ENCODE assay signal across 14 cellular contexts in the genomic region with DNA sequence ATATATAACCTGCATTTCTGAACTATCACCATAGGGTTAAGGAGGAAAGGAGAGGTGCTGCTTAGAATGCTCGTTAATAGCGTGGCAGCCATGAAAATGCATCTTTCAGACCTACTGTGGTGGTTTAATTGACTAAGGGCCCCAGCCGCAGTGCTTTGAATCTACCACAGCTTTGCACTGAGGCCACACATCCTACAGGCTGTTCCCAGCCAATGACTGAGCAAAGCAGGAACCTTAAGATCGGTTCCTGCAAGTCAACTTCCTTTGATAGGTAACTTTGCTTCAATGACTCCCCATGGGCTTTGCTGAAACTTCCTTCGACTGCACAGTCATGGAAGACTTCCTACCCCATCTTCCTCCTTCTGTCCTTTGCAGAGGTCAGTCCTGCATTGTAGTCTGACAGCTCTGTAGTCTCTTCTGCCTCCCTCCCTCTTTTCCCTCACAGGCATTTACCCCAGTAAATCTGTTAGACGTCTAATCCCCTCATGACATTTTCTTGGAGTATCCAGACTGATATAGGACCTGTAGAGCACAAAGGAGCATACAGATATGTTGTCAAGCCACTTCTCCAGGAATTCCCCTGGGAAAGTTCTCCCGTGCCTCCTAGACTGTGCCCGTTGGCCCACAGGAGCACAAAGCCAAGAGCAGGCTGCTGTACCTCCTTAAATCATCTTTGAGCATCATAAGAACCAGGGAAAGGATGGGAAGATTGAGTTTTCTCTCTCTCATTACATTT. TPM values are rescaled to one million over a fixed set of nuclear protein-coding genes. Genes with fewer than 3 reads are reported as not detected.
DNase-seq lines count a peak whose midpoint lies in the region; ATAC-seq, FAIRE-seq and TF ChIP-seq lines count a peak whose summit lies in the region.
"Had no signal": no experiment of that assay in that cellular context is flagged by ENCODE, and none has a peak within 500 bp of the region (broad histone marks: within the 10 kb centered on the region; RNA-seq: fewer than 3 reads in every experiment).

No MANE protein-coding gene starts in this region.

- H3K4ac ChIP-seq in H1 (replicated peaks; ENCODE audit: insufficient read length, low read depth, low read length), result no peak overlapping the region

- no peak overlapping the region for H3K9ac ChIP-seq in BLaER1 treated with 17β-estradiol and CSF1 and Interleukin-3, amounts not matched to agents 10 nM and 100 nM
- no peak overlapping the region for H3K9ac ChIP-seq in H1 (replicated peaks in 1 of 4; ENCODE audit: extremely low read depth in 1 of 4, low read depth in 3 of 4, low read length in 3 of 4)

- ATAC-seq in activated B cell treated with CpG ODN at 0.5 μM for 24 hours (ENCODE audit: low read depth), result no peak
- no peak for ATAC-seq in HG02852 (IDR thresholded peaks at IDR 0.05; ENCODE audit: unreplicated experiment)
- ATAC-seq in GM18505 (IDR thresholded peaks at IDR 0.05; ENCODE audit: unreplicated experiment), result no peak
- ATAC-seq: mucosa of descending colon had no signal

- no peak overlapping the region for H2BK5ac ChIP-seq in H1 (ENCODE audit: low read depth, low read length)

- peak overlapping the region in 8 of 11 experiments; percentile 4 to 88 (median 65); a peak in 14 of 22 replicates for H3K4me2 ChIP-seq in BLaER1 treated with 17β-estradiol and CSF1 and Interleukin-3, amounts not matched to agents 10 nM and 100 nM
- no peak overlapping the region for H3K4me2 ChIP-seq in H1 (ENCODE audit: insufficient read depth in 1 of 2, low read depth in 2 of 2, low read length in 2 of 2)

- intact Hi-C loops in activated B cell treated with CpG ODN at 0.5 μM for 24 hours (cut with micrococcal nuclease), result loop anchor here (10.0 kb wide), 2 partner anchors 1039 to 1321 kb away; no protein-coding TSS in a partner anchor

- no peak overlapping the region for H4K8ac ChIP-seq in H1 (ENCODE audit: extremely low read depth, insufficient read depth, low read length)

- no peaks in the 10 kb centered on the region for H3K79me1 ChIP-seq in H1 (ENCODE audit: low read depth, low read length)

- H3K36me3 Mint-ChIP-seq in activated B cell treated with CpG ODN at 0.5 μM for 24 hours (ENCODE audit: low read depth), result peaks cover 10% of the 10 kb centered on the region

- no peak overlapping the region for H4K91ac ChIP-seq in H1 (replicated peaks; ENCODE audit: insufficient read length, low read length)

- 89% methylated on average over 8 of the region's 8 CpGs; no CpG with 5 or more reads in 1 of the 2 experiments for WGBS in H1 (ENCODE audit: extremely low coverage in 1 of 2, insufficient coverage in 1 of 2, insufficient read length in 1 of 2, insufficient replicate concordance in 2 of 2, low coverage in 1 of 2, low lambda C conversion rate in 2 of 2, missing lambda C conversion rate in 1 of 2), 2 experiments

- TF ChIP-seq RAD21 in H1 (IDR thresholded peaks at IDR 0.05 in 1 of 2, conservative IDR thresholded peaks at IDR 0.05 in 1 of 2; ENCODE audit: low read depth in 2 of 2, low read length in 2 of 2), result no peak

- H3K79me2 ChIP-seq in H1 (ENCODE audit: control insufficient read depth in 1 of 2, insufficient read depth in 2 of 2, low read length in 2 of 2), result no peaks in the 10 kb centered on the region

- H4K5ac ChIP-seq in H1 (ENCODE audit: insufficient read length, low read depth, low read length), result no peak overlapping the region

- no peaks in the 10 kb centered on the region for H3K27me3 ChIP-seq in BLaER1 treated with 17β-estradiol and CSF1 and Interleukin-3, amounts not matched to agents 10 nM and 100 nM
- no peaks in the 10 kb centered on the region for H3K27me3 ChIP-seq in H1 (replicated peaks in 1 of 4; ENCODE audit: control insufficient read depth in 3 of 4, extremely low read depth in 1 of 4, insufficient read depth in 3 of 4, low read length in 3 of 4)

- TF ChIP-seq POLR2A in GM12892 (IDR thresholded peaks at IDR 0.05; ENCODE audit: low read depth, low read length) (no peak), H1 (IDR thresholded peaks at IDR 0.05; ENCODE audit: control extremely low read depth in 1 of 2, low read depth in 2 of 2, low read length in 2 of 2) (no peak), GM18505 (IDR thresholded peaks at IDR 0.05; ENCODE audit: borderline replicate concordance, extremely low read depth, insufficient read depth, insufficient read length) (no peak)

- H3K9me3 Mint-ChIP-seq in activated B cell treated with CpG ODN at 0.5 μM for 24 hours, result no peaks in the 10 kb centered on the region

- POLR2A ChIA-PET in activated B cell treated with CpG ODN at 0.5 μM for 24 hours (lab: Charles Lee) (interaction anchor here (1.1 kb wide), 1 partner anchor 50 kb away, joined by 4 read pairs; no protein-coding TSS in a partner anchor), H1 (lab: Charles Lee; ENCODE audit: partially characterized antibody) (no interaction called here)

- H3K9me3 ChIP-seq in BLaER1 treated with 17β-estradiol and CSF1 and Interleukin-3, amounts not matched to agents 10 nM and 100 nM (replicated peaks in 1 of 11), result peaks cover 0 to 7% (median 0%) of the 10 kb centered on the region in 11 experiments; a peak in 1 of 22 replicates
- H3K9me3 ChIP-seq in H1 (ENCODE audit: insufficient read depth in 2 of 2, low read depth in 1 of 2, low read length in 1 of 2), result no peaks in the 10 kb centered on the region
- H3K9me3 ChIP-seq: mucosa of descending colon had no signal

- TF ChIP-seq CTCF in activated B cell treated with CpG ODN at 0.5 μM for 24 hours (IDR thresholded peaks at IDR 0.05) (no peak), H1 (IDR thresholded peaks at IDR 0.05; ENCODE audit: control extremely low read depth in 1 of 3, insufficient read depth in 1 of 3, low read depth in 1 of 3, low read length in 3 of 3) (no peak)

- H3K4me1 Mint-ChIP-seq in activated B cell treated with CpG ODN at 0.5 μM for 24 hours, result peaks cover 66% of the 10 kb centered on the region

- TF ChIP-seq EP300 in H1 (IDR thresholded peaks at IDR 0.05; ENCODE audit: borderline replicate concordance in 1 of 2, low read depth in 2 of 2, low read length in 2 of 2), result no peak

- CTCF ChIA-PET in activated B cell treated with CpG ODN at 0.5 μM for 24 hours (lab: Charles Lee), result no interaction called here
- CTCF ChIA-PET in H1 (lab: Charles Lee; ENCODE audit: partially characterized antibody), result interaction anchor here (0.9 kb wide), 1 partner anchor 19 kb away, joined by 3 read pairs; no protein-coding TSS in a partner anchor

- DNase-seq in GM12892 (ENCODE audit: insufficient read length) (no peak), activated B cell treated with CpG ODN at 0.5 μM for 24 hours (no peak), H1 (ENCODE audit: low read depth in 1 of 2, low spot score in 2 of 2) (no peak), occipital lobe (lab: John Stamatoyannopoulos, UW) (no peak), RCC 7860 (ENCODE audit: low spot score) (no peak)
- DNase-seq: amygdala, glutamatergic neuron, mucosa of descending colon, NCI-H1092 treated with DMSO at 0.1 percent for 48 hours had no signal

- H2BK15ac ChIP-seq in H1 (ENCODE audit: low read length), result peak overlapping the region; percentile 49

- H3K4me3 ChIP-seq in BLaER1 treated with 17β-estradiol and CSF1 and Interleukin-3, amounts not matched to agents 10 nM and 100 nM, result no peak overlapping the region
- H3K4me3 ChIP-seq in H1 (ENCODE audit: extremely low read depth in 1 of 4, insufficient read depth in 2 of 4, low read depth in 3 of 4, low read length in 4 of 4), result no peak overlapping the region
- H3K4me3 ChIP-seq: mucosa of descending colon had no signal

- no peak overlapping the region for H2BK20ac ChIP-seq in H1 (ENCODE audit: low read length)

- H2AK5ac ChIP-seq in H1 (ENCODE audit: low read depth, low read length), result no peak overlapping the region

- peaks cover 0 to 2% (median 0%) of the 10 kb centered on the region in 11 experiments; a peak in 2 of 22 replicates for H4K20me1 ChIP-seq in BLaER1 treated with 17β-estradiol and CSF1 and Interleukin-3, amounts not matched to agents 10 nM and 100 nM
- no peaks in the 10 kb centered on the region for H4K20me1 ChIP-seq in H1 (replicated peaks in 1 of 2; ENCODE audit: control insufficient read depth in 1 of 2, insufficient read depth in 2 of 2, low read length in 2 of 2)

- H3K27me3 Mint-ChIP-seq in activated B cell treated with CpG ODN at 0.5 μM for 24 hours, result no peaks in the 10 kb centered on the region

- peak overlapping the region in 1 of 11 experiments; percentile 12; a peak in 1 of 22 replicates for H3K27ac ChIP-seq in BLaER1 treated with 17β-estradiol and CSF1 and Interleukin-3, amounts not matched to agents 10 nM and 100 nM
- H3K27ac ChIP-seq in H1 (ENCODE audit: low read depth, low read length), result no peak overlapping the region

- no peak overlapping the region for H3K56ac ChIP-seq in H1 (replicated peaks; ENCODE audit: insufficient read length, low read depth, low read length)

- peak overlapping the region; percentile 36 for H3K27ac Mint-ChIP-seq in activated B cell treated with CpG ODN at 0.5 μM for 24 hours

- no peak overlapping the region for H2BK120ac ChIP-seq in H1 (replicated peaks; ENCODE audit: low read depth, low read length)

- H3K14ac ChIP-seq in H1 (ENCODE audit: insufficient read length), result no peak overlapping the region

- H3K18ac ChIP-seq in H1 (ENCODE audit: extremely low read depth, low read length), result no peak overlapping the region

- no peaks in the 10 kb centered on the region for H3K23me2 ChIP-seq in H1 (ENCODE audit: low read depth, low read length)

- no peak overlapping the region for H2BK12ac ChIP-seq in H1 (ENCODE audit: low read depth, low read length)

- H3K4me3 Mint-ChIP-seq in activated B cell treated with CpG ODN at 0.5 μM for 24 hours, result peak overlapping the region; percentile 33

- peaks cover 13 to 93% (median 60%) of the 10 kb centered on the region in 10 experiments; a peak in 19 of 20 replicates for H3K4me1 ChIP-seq in BLaER1 treated with 17β-estradiol and CSF1 and Interleukin-3, amounts not matched to agents 10 nM and 100 nM
- no peaks in the 10 kb centered on the region; a peak in 1 of 7 replicates for H3K4me1 ChIP-seq in H1 (replicated peaks in 1 of 4; ENCODE audit: control insufficient read depth in 3 of 4, insufficient read depth in 4 of 4, low read length in 3 of 4)

- FAIRE-seq in GM12892 (lab: Jason Lieb, UNC), result peak; percentile 91
- FAIRE-seq in H1 (lab: Jason Lieb, UNC), result no peak
- FAIRE-seq in RCC 7860 (lab: Jason Lieb, UNC), result no peak

- H3K36me3 ChIP-seq in BLaER1 treated with 17β-estradiol and CSF1 and Interleukin-3, amounts not matched to agents 10 nM and 100 nM, result no peaks in the 10 kb centered on the region
- H3K36me3 ChIP-seq in H1 (ENCODE audit: control insufficient read depth in 2 of 4, insufficient read depth in 4 of 4, low read length in 3 of 4), result no peaks in the 10 kb centered on the region

- no peak overlapping the region for H3K23ac ChIP-seq in H1 (ENCODE audit: insufficient read length)

- peak overlapping the region; percentile 80; the same call in 1 of the 2 replicates for H2AFZ ChIP-seq in H1 (ENCODE audit: low read length)

RNA-seq across cellular contexts. Expression of a gene that starts 2.6 kb away (rescaled TPM):
- polyA plus RNA-seq in GM12892 (2012; ENCODE audit: missing spikeins), result 266 TPM
- total RNA-seq in activated B cell treated with CpG ODN at 0.5 μM for 24 hours (181 and 189 TPM in 2 replicates), occipital lobe (0.94 TPM)
- total RNA-seq in H1 (2021; fragmentation: NEBNext Ultra II Directional; extraction: Animal tissue kit (Norgen Biotek cat#: 25700)), result not detected in 2 replicates
- polyA plus RNA-seq in H1 (2011; rRNA removed), result not detected in 2 replicates
- not detected for polyA plus RNA-seq in H1 (2011; cell fraction: cytosol; rRNA removed)
- not detected for polyA plus RNA-seq in H1 (2011; cell fraction: nucleus; rRNA removed)
- polyA plus RNA-seq in H1 (2012, experiment 1 of 2), result not detected in 4 replicates
- polyA plus RNA-seq in H1 (2012, experiment 2 of 2), result not detected
- not detected for polyA plus RNA-seq in H1 (2013, experiment 1 of 2)
- polyA plus RNA-seq in H1 (2013, experiment 2 of 2), result not detected
- polyA minus RNA-seq in H1 (2011; rRNA and poly(A)+ RNA removed), result not detected in 2 replicates
- not detected for polyA minus RNA-seq in H1 (2011; cell fraction: cytosol; rRNA and poly(A)+ RNA removed)
- not detected for polyA minus RNA-seq in H1 (2011; cell fraction: nucleus; rRNA and poly(A)+ RNA removed)
- total RNA-seq: kidney epithelial cell had no signal
- polyA plus RNA-seq: BJ had no signal

Comparison
In these comparisons a context has a peak if more than half of its experiments do, and no peak if none do; other contexts are left out.
1. H3K4me2 ChIP-seq: peak in BLaER1 treated with 17β-estradiol and CSF1 and Interleukin-3, amounts not matched to agents 10 nM and 100 nM (8 of 11); none in H1 (0 of 2).
2. RNA of a gene that starts 2.6 kb away (total RNA-seq): 181 to 189 TPM in activated B cell treated with CpG ODN at 0.5 μM for 24 hours; 0.94 TPM in occipital lobe (single experiment) and not detected in H1; every median in the first group is over 10 times any median in the second.